In genomic region chr11:63918576-63919171, GRCh38 we compare ENCODE assay signal across 10 cellular contexts. TPM values are rescaled to one million over a fixed set of nuclear protein-coding genes. Genes with fewer than 3 reads are reported as not detected.
A peak's percentile ranks its signal among the peaks of the same experiment; 100 is the strongest.
DNase-seq lines count a peak whose midpoint lies in the region; ATAC-seq, FAIRE-seq and TF ChIP-seq lines count a peak whose summit lies in the region.
"Had no signal": no experiment of that assay in that cellular context is flagged by ENCODE, and none has a peak within 500 bp of the region (broad histone marks: within the 10 kb centered on the region; RNA-seq: fewer than 3 reads in every experiment).

No MANE protein-coding gene starts in this region.

- no peak overlapping the region for H2AFZ ChIP-seq in mesenchymal stem cell (ENCODE audit: low read depth, low read length)

- WGBS in adrenal gland, 4 donors, result 56 to 71% (median 65%) methylated on average over 6 to 8 of the region's 8 CpGs
- WGBS in mesenchymal stem cell, result 39% methylated on average over 5 of the region's 8 CpGs

- H3K4me1 ChIP-seq in cardiac muscle cell (ENCODE audit: low read depth), result peaks cover 40% of the 10 kb centered on the region
- H3K4me1 ChIP-seq in adrenal gland (replicated peaks in 1 of 2), result peaks cover 20 to 45% of the 10 kb centered on the region in 2 donors
- H3K4me1 ChIP-seq in mesenchymal stem cell (ENCODE audit: control insufficient read depth, insufficient read depth, low read depth, low read length), result peaks cover 55% of the 10 kb centered on the region
- H3K4me1 ChIP-seq in vagina, result peaks cover 56% of the 10 kb centered on the region

- FAIRE-seq in GM12892 (lab: Jason Lieb, UNC), result no peak
- FAIRE-seq: endometrium had no signal

- peak overlapping the region; percentile 4 for H2AK5ac ChIP-seq in mesenchymal stem cell (ENCODE audit: low read length, severe bottlenecking)

- peak overlapping the region; percentile 14 to 72 for H2BK12ac ChIP-seq in mesenchymal stem cell (ENCODE audit: low read length in 2 of 2)

- peak overlapping the region in 1 of 2 experiments; percentile 75 for H3K14ac ChIP-seq in mesenchymal stem cell (ENCODE audit: low read length in 2 of 2)

- peak overlapping the region; percentile 79 to 84 for H3K4ac ChIP-seq in mesenchymal stem cell (ENCODE audit: low read depth in 1 of 2, low read length in 2 of 2)

- peak overlapping the region; percentile 8 for H2BK5ac ChIP-seq in mesenchymal stem cell (ENCODE audit: low read depth, low read length, poor library complexity, severe bottlenecking)

- ATAC-seq in Right ventricle myocardium inferior, result no peak
- ATAC-seq in HG03108 (IDR thresholded peaks at IDR 0.05; ENCODE audit: unreplicated experiment), result no peak
- ATAC-seq in HG02798 (IDR thresholded peaks at IDR 0.05; ENCODE audit: poor library complexity, unreplicated experiment), result no peak

- H4K8ac ChIP-seq in mesenchymal stem cell (ENCODE audit: low read length), result peak overlapping the region; percentile 98

- intact Hi-C loops in Right ventricle myocardium inferior (cut with DNase I), result no loop called here
- intact Hi-C loops in adrenal gland (cut with DNase I), result no loop called here
- intact Hi-C loops in vagina (cut with DNase I), result no loop called here

- peak overlapping the region; percentile 93 for H3K27ac ChIP-seq in cardiac muscle cell
- peak overlapping the region in 3 of 5 donors; percentile 34 to 81 (median 61) for H3K27ac ChIP-seq in adrenal gland
- H3K27ac ChIP-seq in mesenchymal stem cell (ENCODE audit: low read length, poor library complexity, severe bottlenecking), result peak overlapping the region; percentile 59
- peak overlapping the region; percentile 81 for H3K27ac ChIP-seq in vagina

- H2BK15ac ChIP-seq in mesenchymal stem cell (ENCODE audit: low read depth, poor library complexity, severe bottlenecking), result peak overlapping the region; percentile 75

- H3K36me3 ChIP-seq in cardiac muscle cell (peaks cover 4% of the 10 kb centered on the region), adrenal gland (replicated peaks in 1 of 2) (no peaks in the 10 kb centered on the region), mesenchymal stem cell (ENCODE audit: control insufficient read depth in 1 of 2, insufficient read depth in 2 of 2, low read depth in 1 of 2, low read length in 2 of 2) (peaks cover 0 to 15% of the 10 kb centered on the region in 2 experiments), vagina (no peaks in the 10 kb centered on the region)
- H3K36me3 ChIP-seq: MG63 had no signal

- H3K23ac ChIP-seq in mesenchymal stem cell (ENCODE audit: low read length in 2 of 2), result no peak overlapping the region

- no peaks in the 10 kb centered on the region for H3K79me1 ChIP-seq in mesenchymal stem cell (replicated peaks; ENCODE audit: low read length, poor library complexity, severe bottlenecking)

- no peaks in the 10 kb centered on the region for H3K27me3 ChIP-seq in cardiac muscle cell
- no peaks in the 10 kb centered on the region for H3K27me3 ChIP-seq in adrenal gland
- H3K27me3 ChIP-seq in mesenchymal stem cell (ENCODE audit: control insufficient read depth in 1 of 2, insufficient read depth in 1 of 2, low read length in 2 of 2), result peaks cover 10 to 22% of the 10 kb centered on the region in 2 experiments
- H3K27me3 ChIP-seq in vagina, result no peaks in the 10 kb centered on the region

- peak overlapping the region; percentile 87 to 93 for H3K18ac ChIP-seq in mesenchymal stem cell (ENCODE audit: low read depth in 1 of 2, low read length in 2 of 2)

- H3K9me3 ChIP-seq in cardiac muscle cell (ENCODE audit: low read depth), result no peaks in the 10 kb centered on the region
- H3K9me3 ChIP-seq in adrenal gland (replicated peaks in 1 of 3), result no peaks in the 10 kb centered on the region
- H3K9me3 ChIP-seq in mesenchymal stem cell (ENCODE audit: control insufficient read depth, low read length), result no peaks in the 10 kb centered on the region
- H3K9me3 ChIP-seq in vagina, result no peaks in the 10 kb centered on the region
- H3K9me3 ChIP-seq: MG63 had no signal

- DNase-seq in cardiac muscle cell (ENCODE audit: low read depth in 1 of 2, low spot score in 1 of 2) (peak in 1 of 2 donors; percentile 43), Right ventricle myocardium inferior (ENCODE audit: missing footprints) (no peak), adrenal gland (no peak), mesenchymal stem cell (peak; percentile 58), vagina (ENCODE audit: extremely low spot score in 2 of 2) (no peak), GM12892 (ENCODE audit: insufficient read length) (no peak)
- DNase-seq: MG63 had no signal

- H3K4me3 ChIP-seq in cardiac muscle cell (peak overlapping the region; percentile 97), adrenal gland (peak overlapping the region in 1 of 4 donors; percentile 1), mesenchymal stem cell (ENCODE audit: insufficient read depth in 1 of 2, low read depth in 1 of 2, low read length in 2 of 2) (peak overlapping the region in 1 of 2 experiments; percentile 69), vagina (peak overlapping the region; percentile 52 to 53)
- H3K4me3 ChIP-seq: MG63 had no signal

- H2BK120ac ChIP-seq in mesenchymal stem cell (ENCODE audit: low read depth, low read length), result peak overlapping the region; percentile 58

- peak overlapping the region; percentile 90 for H3K4me2 ChIP-seq in mesenchymal stem cell (ENCODE audit: low read length, poor library complexity, severe bottlenecking)

- TF ChIP-seq CTCF in cardiac muscle cell (IDR thresholded peaks at IDR 0.05; ENCODE audit: low read depth, low read length), result no peak
- no peak for TF ChIP-seq CTCF in adrenal gland (IDR thresholded peaks at IDR 0.05)
- no peak for TF ChIP-seq CTCF in vagina (IDR thresholded peaks at IDR 0.05)

- TF ChIP-seq POLR2A in adrenal gland (IDR thresholded peaks at IDR 0.05), result no peak
- TF ChIP-seq POLR2A in vagina (IDR thresholded peaks at IDR 0.05), result no peak
- no peak for TF ChIP-seq POLR2A in GM12892 (IDR thresholded peaks at IDR 0.05; ENCODE audit: low read depth, low read length)

- H3K9ac ChIP-seq in mesenchymal stem cell (ENCODE audit: low read length), result peak overlapping the region; percentile 73

- H4K91ac ChIP-seq in mesenchymal stem cell (ENCODE audit: low read length), result peak overlapping the region; percentile 96

RNA-seq across cellular contexts. Expression of gene RCOR2, which starts 1.7 kb away (rescaled TPM):
- total RNA-seq in cardiac muscle cell (73.5 and 74.2 TPM in 2 replicates), Right ventricle myocardium inferior (11.1 TPM), adrenal gland (1 to 10 TPM in 5 of 8 donors, under 1 TPM in 1, not detected in 2; 0.52 to 1.8 (median 1.2) TPM), vagina (not detected)
- polyA plus RNA-seq in cardiac muscle cell (34.7 and 41.0 TPM in 2 replicates), adrenal gland (1 to 10 TPM in 1 of 3 donors, under 1 TPM in 2; 0.33 to 4.5 (median 0.64) TPM)
- 5.2 TPM for polyA plus RNA-seq in mesenchymal stem cell (2013, experiment 1 of 2)
- polyA plus RNA-seq in mesenchymal stem cell (2013, experiment 2 of 2), result 4.7 TPM
- 0.40 TPM for polyA plus RNA-seq in GM12892 (2012; ENCODE audit: missing spikeins)

RNA-seq across cellular contexts. Expression of gene NAA40, which starts 20.1 kb away (rescaled TPM):
- total RNA-seq in cardiac muscle cell (56.7 and 82.7 TPM in 2 replicates), Right ventricle myocardium inferior (18.7 TPM), adrenal gland (10 to 100 TPM; 11.6 to 61.3 (median 20.0) TPM), vagina (7.1 TPM)
- polyA plus RNA-seq in cardiac muscle cell (59.1 and 60.9 TPM in 2 replicates), adrenal gland (10 to 100 TPM; 13.0 to 37.0 (median 29.7) TPM)
- polyA plus RNA-seq in mesenchymal stem cell (2013, experiment 1 of 2), result 12.1 TPM
- 11.4 TPM for polyA plus RNA-seq in mesenchymal stem cell (2013, experiment 2 of 2)
- 16.0 TPM for polyA plus RNA-seq in GM12892 (2012; ENCODE audit: missing spikeins)

RNA-seq across cellular contexts. Expression of gene COX8A, which starts 55.7 kb away (rescaled TPM):
- total RNA-seq in cardiac muscle cell (712 and 1,446 TPM in 2 replicates), Right ventricle myocardium inferior (1,159 TPM), adrenal gland (100 to 1,000 TPM; 390 to 690 (median 426) TPM), vagina (383 TPM)
- polyA plus RNA-seq in cardiac muscle cell (789 and 1,014 TPM in 2 replicates), adrenal gland (100 to 1,000 TPM; 279 to 810 (median 358) TPM)
- polyA plus RNA-seq in mesenchymal stem cell (2013, experiment 1 of 2), result 504 TPM
- 497 TPM for polyA plus RNA-seq in mesenchymal stem cell (2013, experiment 2 of 2)
- 284 TPM for polyA plus RNA-seq in GM12892 (2012; ENCODE audit: missing spikeins)
